In genomic region chr21:45140346-45140940, GRCh38 we compare ENCODE assay signal across 8 cellular contexts.
A peak's percentile ranks its signal among the peaks of the same experiment; 100 is the strongest.
DNase-seq lines count a peak whose midpoint lies in the region; ATAC-seq and TF ChIP-seq lines count a peak whose summit lies in the region.

No MANE protein-coding gene starts in this region.

- CTCF ChIA-PET in OCI-LY7 (lab: Charles Lee; ENCODE audit: unreplicated experiment), result interaction anchor here (1.2 kb wide), 1 partner anchor 12 kb away, joined by 4 read pairs; no protein-coding TSS in a partner anchor

- no peaks in the 10 kb centered on the region for H3K36me3 Mint-ChIP-seq in nephron (ENCODE audit: low read depth)

- H3K9me3 ChIP-seq in OCI-LY7 (ENCODE audit: low read length) (no peaks in the 10 kb centered on the region), fibroblast of lung (ENCODE audit: control insufficient read depth, insufficient read depth, low read depth, low read length) (no peaks in the 10 kb centered on the region), thyroid gland (no peaks in the 10 kb centered on the region)

- peak; percentile 98 for TF ChIP-seq CTCF in AG10803 (conservative IDR thresholded peaks at IDR 0.05; ENCODE audit: low read length)
- peak; percentile 88 for TF ChIP-seq CTCF in OCI-LY7 (conservative IDR thresholded peaks at IDR 0.05; ENCODE audit: low read length)
- TF ChIP-seq CTCF in fibroblast of lung (conservative IDR thresholded peaks at IDR 0.05 in 1 of 2, IDR thresholded peaks at IDR 0.05 in 1 of 2; ENCODE audit: low read depth in 1 of 2, low read length in 2 of 2), result peak; percentile 92 to 96
- TF ChIP-seq CTCF in nephron (IDR thresholded peaks at IDR 0.05; ENCODE audit: unreplicated experiment in 3 of 3), result peak; percentile 88 to 94 (median 93)
- TF ChIP-seq CTCF in thyroid gland (IDR thresholded peaks at IDR 0.05), result peak; percentile 35 to 94 (median 74)

- H3K27me3 ChIP-seq in fibroblast of lung (ENCODE audit: control insufficient read depth, insufficient read depth, low read length), result no peaks in the 10 kb centered on the region
- no peaks in the 10 kb centered on the region for H3K27me3 ChIP-seq in thyroid gland

- no peak overlapping the region for H2AFZ ChIP-seq in OCI-LY7 (ENCODE audit: low read length)
- no peak overlapping the region for H2AFZ ChIP-seq in fibroblast of lung (ENCODE audit: low read length)

- H3K27ac ChIP-seq in OCI-LY7 (ENCODE audit: low read depth, low read length, poor library complexity, severe bottlenecking), result no peak overlapping the region
- H3K27ac ChIP-seq in fibroblast of lung (ENCODE audit: insufficient read depth, low read length), result no peak overlapping the region
- no peak overlapping the region for H3K27ac ChIP-seq in thyroid gland

- in situ Hi-C loops in KBM-7 (cut with MboI; ENCODE audit: low pct_unique_long_range_greater_than_20kb, low sequenced_read_pairs), result loop anchor here (25.0 kb wide), 1 partner anchor 297 kb away; no protein-coding TSS in a partner anchor

- TF ChIP-seq POLR2A in thyroid gland (IDR thresholded peaks at IDR 0.05), result no peak

- 26 to 32% methylated on average over 9 of the region's 9 CpGs for WGBS in thyroid gland, 2 donors

- H3K4me3 Mint-ChIP-seq in nephron, result no peak overlapping the region

- no peaks in the 10 kb centered on the region for H3K36me3 ChIP-seq in OCI-LY7 (ENCODE audit: insufficient read depth, low read length)
- H3K36me3 ChIP-seq in fibroblast of lung (ENCODE audit: control insufficient read depth, insufficient read depth, low read length), result no peaks in the 10 kb centered on the region
- H3K36me3 ChIP-seq in thyroid gland, result no peaks in the 10 kb centered on the region

- H3K9me3 Mint-ChIP-seq in nephron, result no peaks in the 10 kb centered on the region

- H3K4me1 ChIP-seq in OCI-LY7 (ENCODE audit: insufficient read depth, low read length, poor library complexity, severe bottlenecking), result no peaks in the 10 kb centered on the region
- H3K4me1 ChIP-seq in fibroblast of lung (ENCODE audit: control insufficient read depth, extremely low read depth, insufficient read depth, low read length), result peaks cover 18% of the 10 kb centered on the region
- no peaks in the 10 kb centered on the region for H3K4me1 ChIP-seq in thyroid gland

- H3K4me1 Mint-ChIP-seq in nephron, result peaks cover 40% of the 10 kb centered on the region

- H3K79me2 ChIP-seq in OCI-LY7 (ENCODE audit: insufficient read depth, low read depth, low read length), result no peaks in the 10 kb centered on the region
- H3K79me2 ChIP-seq in fibroblast of lung (ENCODE audit: control insufficient read depth, insufficient read depth, low read length), result no peaks in the 10 kb centered on the region

- H3K27me3 Mint-ChIP-seq in nephron (ENCODE audit: low read depth), result no peaks in the 10 kb centered on the region

- peak; percentile 65 for ATAC-seq in GM18907 (IDR thresholded peaks at IDR 0.05; ENCODE audit: unreplicated experiment)

- H3K9ac ChIP-seq in fibroblast of lung (ENCODE audit: insufficient read depth, low read length), result no peak overlapping the region

- H4K20me1 ChIP-seq in OCI-LY7 (ENCODE audit: insufficient read depth, low read length), result no peaks in the 10 kb centered on the region
- H4K20me1 ChIP-seq in fibroblast of lung (ENCODE audit: control insufficient read depth, extremely low read depth, insufficient read depth, low read length), result no peaks in the 10 kb centered on the region

- POLR2A ChIA-PET in OCI-LY7 (lab: Charles Lee), result no interaction called here

- H3K4me3 ChIP-seq in AG10803 (ENCODE audit: low read length), result no peak overlapping the region
- no peak overlapping the region for H3K4me3 ChIP-seq in OCI-LY7 (ENCODE audit: low read depth, low read length, poor library complexity, severe bottlenecking)
- H3K4me3 ChIP-seq in fibroblast of lung (replicated peaks in 1 of 4; ENCODE audit: control extremely low read depth in 1 of 4, insufficient read depth in 1 of 4, low read depth in 3 of 4, low read length in 4 of 4), result no peak overlapping the region
- no peak overlapping the region for H3K4me3 ChIP-seq in thyroid gland (replicated peaks in 1 of 3)

- DNase-seq in AG10803 (ENCODE audit: low read depth) (peak; percentile 96), KBM-7 (peak; percentile 86), OCI-LY7 (ENCODE audit: low spot score) (peak; percentile 84), fibroblast of lung (ENCODE audit: low read depth in 2 of 2) (peak; percentile 92 to 95), thyroid gland (peak; percentile 71 to 79)
- peak; percentile 54 for DNase-seq in activated T-cell treated with anti-CD3 and anti-CD28 coated beads, Interleukin-2, amount 50 U/mL, for 1 hour

- H3K4me2 ChIP-seq in OCI-LY7 (ENCODE audit: low read length) (no peak overlapping the region), fibroblast of lung (ENCODE audit: extremely low read depth, insufficient read depth, low read length) (no peak overlapping the region)

- intact Hi-C loops in OCI-LY7 (cut with micrococcal nuclease; ENCODE audit: unreplicated experiment), result loop anchor here (1.0 kb wide), 2 partner anchors 169 to 299 kb away; no protein-coding TSS in a partner anchor
- intact Hi-C loops in thyroid gland (cut with DNase I), result no loop called here

- no peaks in the 10 kb centered on the region for H3K9me2 ChIP-seq in OCI-LY7 (ENCODE audit: insufficient read depth, low read length)

- no TSS peak for BruUV-seq in OCI-LY7 (replicated peaks; lab: Mats Ljungman, UMichigan)

- no peak overlapping the region for H3K27ac Mint-ChIP-seq in nephron
